ENCODE assay signal across 13 cellular contexts in genomic region chr4:153513596-153513995, GRCh38. TPM values are rescaled to one million over a fixed set of nuclear protein-coding genes. Genes with fewer than 3 reads are reported as not detected.
DNase-seq lines count a peak whose midpoint lies in the region; ATAC-seq and TF ChIP-seq lines count a peak whose summit lies in the region.
"Had no signal": no experiment of that assay in that cellular context is flagged by ENCODE, and none has a peak within 500 bp of the region (broad histone marks: within the 10 kb centered on the region; RNA-seq: fewer than 3 reads in every experiment).

No MANE protein-coding gene starts in this region.

- H3K9ac ChIP-seq in HUES6 (ENCODE audit: low read length), result no peak overlapping the region

- H3K36me3 Mint-ChIP-seq in CD4-positive, alpha-beta memory T cell, result peaks cover 28 to 47% of the 10 kb centered on the region in 2 donors
- no peaks in the 10 kb centered on the region for H3K36me3 Mint-ChIP-seq in chondrocyte (ENCODE audit: low read depth)
- H3K36me3 Mint-ChIP-seq in natural killer cell treated with Interleukin-12 subunit alpha and Interleukin-12 subunit beta and Interleukin-15 and Interleukin-18, amount 100 ng/mL, for 72 hours, result no peaks in the 10 kb centered on the region

- H3K27ac Mint-ChIP-seq in CD4-positive, alpha-beta memory T cell, result peak overlapping the region in 4 of 7 donors; percentile 31 to 88 (median 85)
- H3K27ac Mint-ChIP-seq in chondrocyte (ENCODE audit: unreplicated experiment), result peak overlapping the region; percentile 80
- H3K27ac Mint-ChIP-seq in natural killer cell treated with Interleukin-12 subunit alpha and Interleukin-12 subunit beta and Interleukin-15 and Interleukin-18, amount 100 ng/mL, for 72 hours, result peak overlapping the region; percentile 10 to 22

- no peak for DNase-seq in CD4-positive, alpha-beta memory T cell
- DNase-seq in chondrocyte (ENCODE audit: low spot score) (no peak), BE2C (no peak)
- DNase-seq in natural killer cell treated with Interleukin-12 subunit alpha and Interleukin-12 subunit beta and Interleukin-15 and Interleukin-18, amount 100 ng/mL, for 72 hours (ENCODE audit: low spot score), result no peak
- DNase-seq: activated B cell treated with CpG ODN at 0.5 μM for 24 hours; cerebellar nuclear complex; NK-92 treated with Interleukin-12 subunit alpha and Interleukin-12 subunit beta, amount 100 ng/mL, for 24 hours; upper lobe of left lung had no signal

- H3K4me3 Mint-ChIP-seq in CD4-positive, alpha-beta memory T cell, result peak overlapping the region in 1 of 8 donors; percentile 41
- no peak overlapping the region for H3K4me3 Mint-ChIP-seq in chondrocyte (ENCODE audit: unreplicated experiment)
- H3K4me3 Mint-ChIP-seq in natural killer cell treated with Interleukin-12 subunit alpha and Interleukin-12 subunit beta and Interleukin-15 and Interleukin-18, amount 100 ng/mL, for 72 hours, result no peak overlapping the region

- intact Hi-C loops in CD4-positive, alpha-beta memory T cell (cut with micrococcal nuclease), result no loop called here

- no peak for ATAC-seq in natural killer cell treated with Interleukin-12 subunit alpha and Interleukin-12 subunit beta and Interleukin-15 and Interleukin-18, amount 100 ng/mL, for 72 hours
- ATAC-seq in HG03342 (IDR thresholded peaks at IDR 0.05; ENCODE audit: unreplicated experiment) (no peak), GM19467 (IDR thresholded peaks at IDR 0.05; ENCODE audit: unreplicated experiment) (no peak), GM21576 (IDR thresholded peaks at IDR 0.05; ENCODE audit: unreplicated experiment) (no peak)
- ATAC-seq: K562 had no signal

- no peaks in the 10 kb centered on the region for H3K27me3 ChIP-seq in CD4-positive, alpha-beta memory T cell (ENCODE audit: insufficient read depth, low read length)
- H3K27me3 ChIP-seq in HUES6 (ENCODE audit: control insufficient read depth, insufficient read depth, low read length) (no peaks in the 10 kb centered on the region), BE2C (no peaks in the 10 kb centered on the region)
- H3K27me3 ChIP-seq: upper lobe of left lung had no signal

- no peak overlapping the region for H3K27ac ChIP-seq in CD4-positive, alpha-beta memory T cell (ENCODE audit: low read depth, low read length)
- H3K27ac ChIP-seq in HUES6 (ENCODE audit: low read depth, low read length), result peak overlapping the region; percentile 79; the same call in 1 of the 2 replicates
- H3K27ac ChIP-seq: upper lobe of left lung had no signal

- H3K4me1 ChIP-seq in CD4-positive, alpha-beta memory T cell (ENCODE audit: insufficient read depth, low read length), result peaks cover 56% of the 10 kb centered on the region
- peaks cover 28% of the 10 kb centered on the region for H3K4me1 ChIP-seq in HUES6 (ENCODE audit: control insufficient read depth, insufficient read depth, low read length)
- no peaks in the 10 kb centered on the region for H3K4me1 ChIP-seq in BE2C

- TF ChIP-seq CTCF in chondrocyte (IDR thresholded peaks at IDR 0.05) (no peak), BE2C (IDR thresholded peaks at IDR 0.05; ENCODE audit: low read depth, low read length) (no peak)

- POLR2A ChIA-PET in CD4-positive, alpha-beta memory T cell (lab: Charles Lee; ENCODE audit: partially characterized antibody), result interaction anchor here (0.5 to 13.0 kb wide), 7 partner anchors 8 to 131 kb away, joined by 3 to 236 read pairs (median 4); no protein-coding TSS in a partner anchor

- CTCF ChIA-PET in CD4-positive, alpha-beta memory T cell (lab: Charles Lee; ENCODE audit: partially characterized antibody), result no interaction called here

- no peaks in the 10 kb centered on the region for H3K27me3 Mint-ChIP-seq in CD4-positive, alpha-beta memory T cell
- H3K27me3 Mint-ChIP-seq in chondrocyte (ENCODE audit: low read depth), result no peaks in the 10 kb centered on the region
- H3K27me3 Mint-ChIP-seq in natural killer cell treated with Interleukin-12 subunit alpha and Interleukin-12 subunit beta and Interleukin-15 and Interleukin-18, amount 100 ng/mL, for 72 hours, result no peaks in the 10 kb centered on the region
- H3K27me3 Mint-ChIP-seq: activated B cell treated with CpG ODN at 0.5 μM for 24 hours had no signal

- peaks cover 48 to 79% (median 57%) of the 10 kb centered on the region in 4 donors for H3K4me1 Mint-ChIP-seq in CD4-positive, alpha-beta memory T cell
- peaks cover 53% of the 10 kb centered on the region for H3K4me1 Mint-ChIP-seq in chondrocyte (ENCODE audit: low read depth)
- peaks cover 39 to 50% of the 10 kb centered on the region in 2 donors for H3K4me1 Mint-ChIP-seq in natural killer cell treated with Interleukin-12 subunit alpha and Interleukin-12 subunit beta and Interleukin-15 and Interleukin-18, amount 100 ng/mL, for 72 hours (ENCODE audit: low read depth in 2 of 2)

- H3K9me3 Mint-ChIP-seq in CD4-positive, alpha-beta memory T cell, result no peaks in the 10 kb centered on the region
- no peaks in the 10 kb centered on the region for H3K9me3 Mint-ChIP-seq in chondrocyte (ENCODE audit: low read depth)
- no peaks in the 10 kb centered on the region for H3K9me3 Mint-ChIP-seq in natural killer cell treated with Interleukin-12 subunit alpha and Interleukin-12 subunit beta and Interleukin-15 and Interleukin-18, amount 100 ng/mL, for 72 hours

- no peaks in the 10 kb centered on the region for H3K9me3 ChIP-seq in CD4-positive, alpha-beta memory T cell (ENCODE audit: control insufficient read depth in 1 of 2, low read length in 2 of 2)
- H3K9me3 ChIP-seq in HUES6 (ENCODE audit: control insufficient read depth, insufficient read depth, low read depth, low read length), result peaks cover 5% of the 10 kb centered on the region
- H3K9me3 ChIP-seq in BE2C, result no peaks in the 10 kb centered on the region
- H3K9me3 ChIP-seq: upper lobe of left lung had no signal

- no peak overlapping the region for H3K4me3 ChIP-seq in CD4-positive, alpha-beta memory T cell (ENCODE audit: low read length in 2 of 2)
- H3K4me3 ChIP-seq in HUES6 (ENCODE audit: low read depth, low read length), result no peak overlapping the region
- H3K4me3 ChIP-seq in BE2C (ENCODE audit: low read depth, low read length), result no peak overlapping the region
- H3K4me3 ChIP-seq: K562, upper lobe of left lung had no signal

- H3K36me3 ChIP-seq in CD4-positive, alpha-beta memory T cell (ENCODE audit: insufficient read depth, low read length), result peaks cover 3% of the 10 kb centered on the region
- 0 out of 2 replicates have a peak, but pooled peaks cover 3% of the 10 kb centered on the region for H3K36me3 ChIP-seq in HUES6 (ENCODE audit: control insufficient read depth, insufficient read depth, low read length)
- no peaks in the 10 kb centered on the region; the same call in 1 of the 2 replicates for H3K36me3 ChIP-seq in BE2C
- H3K36me3 ChIP-seq: upper lobe of left lung had no signal

RNA-seq across cellular contexts. Expression of gene TMEM131L, which starts 47.4 kb away (rescaled TPM):
- 10 to 100 TPM; 62.5 to 65.6 TPM for total RNA-seq in CD4-positive, alpha-beta memory T cell
- 10 to 100 TPM; 20.8 to 43.8 TPM for polyA plus RNA-seq in CD4-positive, alpha-beta memory T cell
- 6.6 to 10.2 TPM (median 8.4 TPM) in 3 replicates for total RNA-seq in chondrocyte
- total RNA-seq in natural killer cell treated with Interleukin-12 subunit alpha and Interleukin-12 subunit beta and Interleukin-15 and Interleukin-18, amount 100 ng/mL, for 72 hours, result 10 to 100 TPM; 35.8 to 42.3 TPM
- polyA plus RNA-seq in BE2C (2012; ENCODE audit: insufficient read depth, insufficient read length, low read depth), result 6.5 TPM

Comparison
In these comparisons a context has a peak if more than half of its experiments do, and no peak if none do; other contexts are left out.
1. H3K27ac Mint-ChIP-seq: peak in every context shown above with its lines; median percentile 85 in CD4-positive, alpha-beta memory T cell; 80 in chondrocyte; 16 in natural killer cell treated with Interleukin-12 subunit alpha and Interleukin-12 subunit beta and Interleukin-15 and Interleukin-18, amount 100 ng/mL, for 72 hours.